Comparison of ENCODE assay signal across 8 cellular contexts in the genomic region with DNA sequence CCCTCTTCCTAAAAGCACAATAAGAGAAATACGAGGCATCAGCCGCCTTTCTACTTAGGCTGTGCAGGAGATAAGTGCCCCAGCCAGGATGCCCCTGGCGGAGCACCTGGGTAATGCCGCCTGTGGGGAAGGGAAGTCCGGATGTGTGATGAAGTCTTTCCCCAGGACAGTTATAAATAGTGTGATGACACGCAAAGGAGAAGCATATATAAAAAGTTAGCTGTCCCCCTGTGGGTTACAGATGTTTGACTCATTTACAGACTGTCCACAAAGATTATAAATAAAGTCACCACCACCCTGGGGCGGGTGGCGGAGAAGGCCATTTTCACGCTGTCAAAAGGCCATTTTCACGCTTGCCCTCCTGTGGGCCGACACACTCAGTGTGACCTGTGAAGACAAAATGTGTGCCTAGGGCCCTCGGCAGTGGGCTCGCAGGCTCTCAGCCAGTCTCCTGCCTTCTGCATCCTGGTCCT. TPM values are rescaled to one million over a fixed set of nuclear protein-coding genes. Genes with fewer than 3 reads are reported as not detected.
DNase-seq lines count a peak whose midpoint lies in the region; FAIRE-seq and TF ChIP-seq lines count a peak whose summit lies in the region.

No MANE protein-coding gene starts in this region.

- peaks cover 10 to 38% (median 16%) of the 10 kb centered on the region in 4 experiments; a peak in 6 of 7 replicates for H3K4me1 ChIP-seq in H1 (replicated peaks in 1 of 4; ENCODE audit: control insufficient read depth in 3 of 4, insufficient read depth in 4 of 4, low read length in 3 of 4)

- no peak for TF ChIP-seq EP300 in H1 (IDR thresholded peaks at IDR 0.05; ENCODE audit: borderline replicate concordance in 1 of 2, low read depth in 2 of 2, low read length in 2 of 2)

- WGBS in H1 (ENCODE audit: extremely low coverage in 1 of 2, insufficient coverage in 1 of 2, insufficient read length in 1 of 2, insufficient replicate concordance in 2 of 2, low coverage in 1 of 2, low lambda C conversion rate in 2 of 2, missing lambda C conversion rate in 1 of 2), 2 experiments = 69% methylated on average over 13 of the region's 13 CpGs; no CpG with 5 or more reads in 1 of the 2 experiments

- H3K23me2 ChIP-seq in H1 (ENCODE audit: low read depth, low read length) = no peaks in the 10 kb centered on the region; the same call in 1 of the 2 replicates

- FAIRE-seq in H1 (lab: Jason Lieb, UNC) = no peak

- no peaks in the 10 kb centered on the region for H3K9me3 ChIP-seq in H1 (ENCODE audit: insufficient read depth in 2 of 2, low read depth in 1 of 2, low read length in 1 of 2)

- peak overlapping the region; percentile 80 for H2BK12ac ChIP-seq in H1 (ENCODE audit: low read depth, low read length)

- peak; percentile 83 for TF ChIP-seq CTCF in HL-60 (IDR thresholded peaks at IDR 0.05; ENCODE audit: insufficient read depth, low read length)
- peak; percentile 67 to 86 (median 80) for TF ChIP-seq CTCF in H1 (IDR thresholded peaks at IDR 0.05; ENCODE audit: control extremely low read depth in 1 of 3, insufficient read depth in 1 of 3, low read depth in 1 of 3, low read length in 3 of 3)
- TF ChIP-seq CTCF in progenitor cell of endocrine pancreas (IDR thresholded peaks at IDR 0.05; ENCODE audit: unreplicated experiment) = peak; percentile 73

- H3K23ac ChIP-seq in H1 (ENCODE audit: insufficient read length) = no peak overlapping the region

- H3K4me3 ChIP-seq in HL-60 (replicated peaks; ENCODE audit: insufficient read depth, low read length) (no peak overlapping the region), H1 (ENCODE audit: extremely low read depth in 1 of 4, insufficient read depth in 2 of 4, low read depth in 3 of 4, low read length in 4 of 4) (no peak overlapping the region)

- no peak overlapping the region for H4K8ac ChIP-seq in H1 (ENCODE audit: extremely low read depth, insufficient read depth, low read length)

- POLR2A ChIA-PET in H1 (lab: Charles Lee; ENCODE audit: partially characterized antibody) = interaction anchor here (1.9 kb wide), 1 partner anchor 10 kb away, joined by 5 read pairs; no protein-coding TSS in a partner anchor

- H3K27me3 ChIP-seq in HL-60 (ENCODE audit: insufficient read depth, poor library complexity, severe bottlenecking) (peaks cover 11% of the 10 kb centered on the region), H1 (replicated peaks in 1 of 4; ENCODE audit: control insufficient read depth in 3 of 4, extremely low read depth in 1 of 4, insufficient read depth in 3 of 4, low read length in 3 of 4) (peaks cover 0 to 7% (median 6%) of the 10 kb centered on the region in 4 experiments; a peak in 3 of 7 replicates)

- H3K79me1 ChIP-seq in H1 (ENCODE audit: low read depth, low read length) = no peaks in the 10 kb centered on the region

- TF ChIP-seq RAD21 in H1 (IDR thresholded peaks at IDR 0.05 in 1 of 2, conservative IDR thresholded peaks at IDR 0.05 in 1 of 2; ENCODE audit: low read depth in 2 of 2, low read length in 2 of 2) = peak; percentile 46 to 62

- H3K79me2 ChIP-seq in H1 (ENCODE audit: control insufficient read depth in 1 of 2, insufficient read depth in 2 of 2, low read length in 2 of 2) = no peaks in the 10 kb centered on the region

- H3K56ac ChIP-seq in H1 (replicated peaks; ENCODE audit: insufficient read length, low read depth, low read length) = no peak overlapping the region

- H3K4me3 Mint-ChIP-seq in progenitor cell of endocrine pancreas (ENCODE audit: low read depth) = no peak overlapping the region

- H4K5ac ChIP-seq in H1 (ENCODE audit: insufficient read length, low read depth, low read length) = no peak overlapping the region

- H3K27ac Mint-ChIP-seq in progenitor cell of endocrine pancreas = no peak overlapping the region

- H3K4me1 Mint-ChIP-seq in progenitor cell of endocrine pancreas (ENCODE audit: low read depth) = peaks cover 15% of the 10 kb centered on the region

- no peaks in the 10 kb centered on the region for H4K20me1 ChIP-seq in H1 (replicated peaks in 1 of 2; ENCODE audit: control insufficient read depth in 1 of 2, insufficient read depth in 2 of 2, low read length in 2 of 2)

- no peak overlapping the region for H3K9ac ChIP-seq in H1 (replicated peaks in 1 of 4; ENCODE audit: extremely low read depth in 1 of 4, low read depth in 3 of 4, low read length in 3 of 4)

- H2AK5ac ChIP-seq in H1 (ENCODE audit: low read depth, low read length) = no peak overlapping the region

- no peak overlapping the region for H2AFZ ChIP-seq in H1 (ENCODE audit: low read length)

- H3K27ac ChIP-seq in HL-60 (replicated peaks) (no peak overlapping the region), H1 (ENCODE audit: low read depth, low read length) (no peak overlapping the region)

- no peak overlapping the region for H3K4me2 ChIP-seq in H1 (ENCODE audit: insufficient read depth in 1 of 2, low read depth in 2 of 2, low read length in 2 of 2)

- no peaks in the 10 kb centered on the region for H3K36me3 ChIP-seq in H1 (ENCODE audit: control insufficient read depth in 2 of 4, insufficient read depth in 4 of 4, low read length in 3 of 4)

- no peak for TF ChIP-seq POLR2A in H1 (IDR thresholded peaks at IDR 0.05; ENCODE audit: control extremely low read depth in 1 of 2, low read depth in 2 of 2, low read length in 2 of 2)

- H3K4ac ChIP-seq in H1 (replicated peaks; ENCODE audit: insufficient read length, low read depth, low read length) = no peak overlapping the region

- CTCF ChIA-PET in H1 (lab: Charles Lee; ENCODE audit: partially characterized antibody) = interaction anchor here (0.7 to 3.7 kb wide), 39 partner anchors 9 to 206 kb away, joined by 3 to 17 read pairs (median 4); a partner anchor contains a TSS

- H2BK5ac ChIP-seq in H1 (ENCODE audit: low read depth, low read length) = no peak overlapping the region

- H3K27me3 Mint-ChIP-seq in progenitor cell of endocrine pancreas = peaks cover 62% of the 10 kb centered on the region

- H3K14ac ChIP-seq in H1 (ENCODE audit: insufficient read length) = no peak overlapping the region

- 0 out of 2 replicates have a peak overlapping the region, but pooled peaks have one; percentile 86 for H2BK20ac ChIP-seq in H1 (ENCODE audit: low read length)

- peak overlapping the region; percentile 95 for H2BK15ac ChIP-seq in H1 (ENCODE audit: low read length)

- H3K9me3 Mint-ChIP-seq in progenitor cell of endocrine pancreas (ENCODE audit: low read depth) = no peaks in the 10 kb centered on the region

- no peak overlapping the region for H2BK120ac ChIP-seq in H1 (replicated peaks; ENCODE audit: low read depth, low read length)

- in situ Hi-C loops in G401 (cut with HindIII; ENCODE audit: low sequenced_read_pairs) = no loop called here

- H3K18ac ChIP-seq in H1 (ENCODE audit: extremely low read depth, low read length) = no peak overlapping the region

- no peak overlapping the region for H4K91ac ChIP-seq in H1 (replicated peaks; ENCODE audit: insufficient read length, low read length)

- peak; percentile 34 for DNase-seq in stimulated activated naive CD4-positive, alpha-beta T cell treated with Interleukin-2 at 50 U/mL for 16 hours (lab: John Stamatoyannopoulos, UW)
- DNase-seq in stimulated activated naive CD4-positive, alpha-beta T cell (lab: John Stamatoyannopoulos, UW) = no peak
- DNase-seq in HL-60 (ENCODE audit: low read depth in 1 of 2, low spot score in 1 of 2) = peak; percentile 62 to 63
- peak; percentile 61 for DNase-seq in SK-N-DZ (ENCODE audit: low spot score)
- peak in 1 of 2 experiments; percentile 76 for DNase-seq in H1 (ENCODE audit: low read depth in 1 of 2, low spot score in 2 of 2)
- no peak for DNase-seq in progenitor cell of endocrine pancreas (ENCODE audit: low spot score, unreplicated experiment)
- no peak for DNase-seq in G401 (ENCODE audit: low spot score)
- no peak for DNase-seq in DMS79 treated with DMSO at 0.1 percent for 48 hours (lab: John Stamatoyannopoulos, UW)

- no peaks in the 10 kb centered on the region for H3K36me3 Mint-ChIP-seq in progenitor cell of endocrine pancreas (ENCODE audit: insufficient read depth)

TF ChIP-seq in H1, 55 proteins besides CTCF, POLR2A, EP300 and RAD21:
- TF ChIP-seq CHD1 (IDR thresholded peaks at IDR 0.05; ENCODE audit: low read depth, low read length) = no peak
- no peak for TF ChIP-seq ASH2L (IDR thresholded peaks at IDR 0.05; ENCODE audit: low read length)
- TF ChIP-seq, protein P1, sequence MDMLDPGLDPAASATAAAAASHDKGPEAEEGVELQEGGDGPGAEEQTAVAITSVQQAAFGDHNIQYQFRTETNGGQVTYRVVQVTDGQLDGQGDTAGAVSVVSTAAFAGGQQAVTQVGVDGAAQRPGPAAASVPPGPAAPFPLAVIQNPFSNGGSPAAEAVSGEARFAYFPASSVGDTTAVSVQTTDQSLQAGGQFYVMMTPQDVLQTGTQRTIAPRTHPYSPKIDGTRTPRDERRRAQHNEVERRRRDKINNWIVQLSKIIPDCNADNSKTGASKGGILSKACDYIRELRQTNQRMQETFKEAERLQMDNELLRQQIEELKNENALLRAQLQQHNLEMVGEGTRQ (IDR thresholded peaks at IDR 0.05; ENCODE audit: low read length) = no peak
- TF ChIP-seq SP1 (IDR thresholded peaks at IDR 0.05; ENCODE audit: low read depth, low read length) = no peak
- no peak for TF ChIP-seq CEBPB (IDR thresholded peaks at IDR 0.05; ENCODE audit: low read depth, low read length)
- no peak for TF ChIP-seq TAF7 (optimal IDR thresholded peaks at IDR 0.05; ENCODE audit: borderline replicate concordance, low read depth, low read length)
- TF ChIP-seq SUZ12 (IDR thresholded peaks at IDR 0.05; ENCODE audit: low read length) = no peak

RNA-seq across cellular contexts. Expression of a gene that starts 6.3 kb away (rescaled TPM):
- polyA plus RNA-seq in SK-N-DZ (2014; cell fraction: cytosol; rRNA removed) = not detected in 2 replicates
- polyA plus RNA-seq in SK-N-DZ (2014; cell fraction: nucleus; rRNA removed) = not detected in 2 replicates
- 2.8 and 3.0 TPM in 2 replicates for total RNA-seq in H1 (2021; fragmentation: NEBNext Ultra II Directional; extraction: Animal tissue kit (Norgen Biotek cat#: 25700))
- polyA plus RNA-seq in H1 (2011; rRNA removed) = 3.7 and 4.5 TPM in 2 replicates
- polyA plus RNA-seq in H1 (2011; cell fraction: cytosol; rRNA removed) = 2.1 TPM
- 5.4 TPM for polyA plus RNA-seq in H1 (2011; cell fraction: nucleus; rRNA removed)
- 2.8 to 4.4 TPM (median 3.5 TPM) in 4 replicates for polyA plus RNA-seq in H1 (2012, experiment 1 of 2)
- polyA plus RNA-seq in H1 (2012, experiment 2 of 2) = 1.6 TPM
- 1.7 TPM for polyA plus RNA-seq in H1 (2013, experiment 1 of 2)
- polyA plus RNA-seq in H1 (2013, experiment 2 of 2) = 1.9 TPM
- polyA minus RNA-seq in H1 (2011; rRNA and poly(A)+ RNA removed) = 5.4 and 9.2 TPM in 2 replicates
- polyA minus RNA-seq in H1 (2011; cell fraction: cytosol; rRNA and poly(A)+ RNA removed) = 3.9 TPM
- 4.1 TPM for polyA minus RNA-seq in H1 (2011; cell fraction: nucleus; rRNA and poly(A)+ RNA removed)
- total RNA-seq in progenitor cell of endocrine pancreas = 0.36 and 0.86 TPM in 2 replicates
- under 0.01 and 0.64 TPM in 2 replicates for total RNA-seq in G401 (2014; rRNA removed; shearing (Covaris generic))

Comparison
In these comparisons a context has a peak if more than half of its experiments do, and no peak if none do; other contexts are left out.
1. DNase-seq: peak in stimulated activated naive CD4-positive, alpha-beta T cell treated with Interleukin-2 at 50 U/mL for 16 hours (single experiment), HL-60 (2 of 2) and SK-N-DZ (single experiment); none in stimulated activated naive CD4-positive, alpha-beta T cell (0 of 6), progenitor cell of endocrine pancreas (single experiment), G401 (single experiment) and DMS79 treated with DMSO at 0.1 percent for 48 hours (single experiment).
2. Peak in every context shown above with its lines, with median percentiles within 50 percentile points of each other: CTCF ChIP-seq.